ENCODE assay signal across 36 cellular contexts in genomic region chr16:1879477-1879876, GRCh38. TPM values are rescaled to one million over a fixed set of nuclear protein-coding genes. Genes with fewer than 3 reads are reported as not detected.
"Had no signal": no experiment of that assay in that cellular context is flagged by ENCODE, and none has a peak within 500 bp of the region (broad histone marks: within the 10 kb centered on the region; RNA-seq: fewer than 3 reads in every experiment).

No MANE protein-coding gene starts in this region.

- H3K4me3 ChIP-seq: MG63 had no signal

- H3K4me1 Mint-ChIP-seq: activated naive CD4-positive, alpha-beta T cell treated with anti-CD3 and anti-CD28 coated beads, Interleukin-2, amount 10 ng/mL, durations not matched to agents 7 days and 5 days; activated naive CD8-positive, alpha-beta T cell treated with anti-CD3 and anti-CD28 coated beads, Interleukin-2, amount 50 U/mL, for 24 hours; brain had no signal

- H3K36me3 Mint-ChIP-seq: activated CD8-positive, alpha-beta memory T cell treated with anti-CD3 and anti-CD28 coated beads, Interleukin-2, amount 10 ng/mL, durations not matched to agents 7 days and 5 days; activated naive CD4-positive, alpha-beta T cell treated with anti-CD3 and anti-CD28 coated beads, Interleukin-2, amount 10 ng/mL, durations not matched to agents 7 days and 5 days; activated naive CD8-positive, alpha-beta T cell; brain had no signal

- H3K4me3 Mint-ChIP-seq: activated CD4-positive, alpha-beta memory T cell treated with anti-CD3 and anti-CD28 coated beads, Interleukin-2, amount 10 ng/mL, durations not matched to agents 7 days and 5 days; activated CD8-positive, alpha-beta memory T cell treated with anti-CD3 and anti-CD28 coated beads, Interleukin-2, amount 10 ng/mL, durations not matched to agents 7 days and 5 days; activated naive CD4-positive, alpha-beta T cell treated with anti-CD3 and anti-CD28 coated beads, Interleukin-2, amount 10 ng/mL, durations not matched to agents 7 days and 5 days; activated naive CD8-positive, alpha-beta T cell; activated naive CD8-positive, alpha-beta T cell treated with anti-CD3 and anti-CD28 coated beads, Interleukin-2, amount 50 U/mL, for 24 hours; brain had no signal

- H3K9me3 Mint-ChIP-seq: activated CD4-positive, alpha-beta memory T cell treated with anti-CD3 and anti-CD28 coated beads, Interleukin-2, amount 10 ng/mL, durations not matched to agents 7 days and 5 days; activated naive CD4-positive, alpha-beta T cell treated with anti-CD3 and anti-CD28 coated beads, Interleukin-2, amount 10 ng/mL, durations not matched to agents 7 days and 5 days; activated naive CD8-positive, alpha-beta T cell treated with anti-CD3 and anti-CD28 coated beads, Interleukin-2, amount 50 U/mL, for 24 hours; brain had no signal

- DNase-seq: activated CD4-positive, alpha-beta memory T cell treated with anti-CD3 and anti-CD28 coated beads, Interleukin-2, amount 10 ng/mL, durations not matched to agents 7 days and 5 days; activated CD4-positive, alpha-beta T cell treated with anti-CD3 and anti-CD28 coated beads for 1 hour; activated CD4-positive, alpha-beta T cell treated with anti-CD3 and anti-CD28 coated beads for 48 hours; activated CD4-positive, CD25-positive, alpha-beta regulatory T cell; activated CD8-positive, alpha-beta memory T cell treated with anti-CD3 and anti-CD28 coated beads for 24 hours; activated CD8-positive, alpha-beta memory T cell treated with anti-CD3 and anti-CD28 coated beads, Interleukin-2, amount 10 ng/mL, durations not matched to agents 7 days and 5 days; activated CD8-positive, alpha-beta memory T cell treated with anti-CD3 and anti-CD28 coated beads, Interleukin-2, amount 50 U/mL, for 48 hours; activated effector memory CD4-positive, alpha-beta T cell treated with Interleukin-2 at 50 U/mL for 16 hours; activated naive CD4-positive, alpha-beta T cell treated with anti-CD3 and anti-CD28 coated beads, Interleukin-2, amount 10 ng/mL, durations not matched to agents 7 days and 5 days; activated naive CD8-positive, alpha-beta T cell treated with anti-CD3 and anti-CD28 coated beads, Interleukin-2, amount 50 U/mL, for 24 hours; activated T-cell treated with anti-CD3 and anti-CD28 coated beads, Interleukin-2, amount 50 U/mL, for 48 hours; anterior cingulate cortex; caudate nucleus; Kasumi-1; KG1; MG63; NCI-H1048; NCI-H1105 treated with DMSO at 0.1 percent for 48 hours; NCI-H1436; NCI-H187; NCI-H2029 treated with DMSO at 0.1 percent for 48 hours; NCI-H2107; NCI-H2171; NCI-H510A; NCI-H526; NCI-H748 treated with DMSO at 0.1 percent for 48 hours; NK-92 treated with Interleukin-12 subunit alpha and Interleukin-12 subunit beta, amount 100 ng/mL, for 24 hours; Right ventricle myocardium superior; SW 1271; T-helper 1 cell; T-helper 2 cell; T-helper 9 cell had no signal

- H3K27ac Mint-ChIP-seq: activated CD4-positive, alpha-beta memory T cell treated with anti-CD3 and anti-CD28 coated beads, Interleukin-2, amount 10 ng/mL, durations not matched to agents 7 days and 5 days; activated CD8-positive, alpha-beta memory T cell treated with anti-CD3 and anti-CD28 coated beads, Interleukin-2, amount 10 ng/mL, durations not matched to agents 7 days and 5 days; activated naive CD4-positive, alpha-beta T cell treated with anti-CD3 and anti-CD28 coated beads, Interleukin-2, amount 10 ng/mL, durations not matched to agents 7 days and 5 days; activated naive CD8-positive, alpha-beta T cell; activated naive CD8-positive, alpha-beta T cell treated with anti-CD3 and anti-CD28 coated beads, Interleukin-2, amount 50 U/mL, for 24 hours; brain had no signal

- H3K36me3 ChIP-seq: MG63 had no signal

- H3K27ac ChIP-seq: VCaP had no signal

- ATAC-seq: activated CD8-positive, alpha-beta memory T cell treated with anti-CD3 and anti-CD28 coated beads, Interleukin-2, amount 10 ng/mL, durations not matched to agents 7 days and 5 days; activated naive CD8-positive, alpha-beta T cell treated with anti-CD3 and anti-CD28 coated beads, Interleukin-2, amount 50 U/mL, for 24 hours had no signal

- FAIRE-seq: bronchial epithelial cell had no signal

- H3K9me3 ChIP-seq: MG63 had no signal

RNA-seq across cellular contexts. Expression of gene MEIOB, which starts 7.5 kb away (rescaled TPM):
- total RNA-seq: activated CD8-positive, alpha-beta memory T cell treated with anti-CD3 and anti-CD28 coated beads, Interleukin-2, amount 10 ng/mL, durations not matched to agents 7 days and 5 days; Right ventricle myocardium superior had no signal

RNA-seq across cellular contexts. Expression of gene HS3ST6, which starts 38.7 kb away (rescaled TPM):
- total RNA-seq: activated CD4-positive, alpha-beta memory T cell treated with anti-CD3 and anti-CD28 coated beads, Interleukin-2, amount 10 ng/mL, durations not matched to agents 7 days and 5 days; activated CD8-positive, alpha-beta memory T cell treated with anti-CD3 and anti-CD28 coated beads, Interleukin-2, amount 10 ng/mL, durations not matched to agents 7 days and 5 days; bronchial epithelial cell; Right ventricle myocardium superior had no signal
